ENCODE assay signal across 1 cellular context in the genomic region with DNA sequence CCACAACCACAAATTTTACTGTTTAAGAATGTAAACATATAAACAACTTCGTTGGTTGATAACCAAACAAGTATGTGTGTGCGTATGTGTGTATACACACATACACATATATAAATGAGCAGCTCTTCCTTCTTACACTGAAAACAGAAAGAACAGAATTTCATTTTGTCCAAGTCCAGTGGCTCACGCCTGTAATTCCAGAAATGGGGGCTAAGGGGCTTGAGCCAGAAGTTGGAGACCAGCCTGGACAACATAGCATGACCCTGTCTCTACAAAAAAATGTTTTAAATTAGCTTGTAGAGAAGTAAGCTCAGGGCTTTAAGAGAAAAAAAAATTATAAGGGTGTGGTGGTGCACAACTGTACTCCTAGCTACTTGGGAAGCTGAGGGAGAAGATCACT.
A peak's percentile ranks its signal among the peaks of the same experiment; 100 is the strongest.
TF ChIP-seq lines count a peak whose summit lies in the region.

No MANE protein-coding gene starts in this region.

TF ChIP-seq in HepG2, 621 proteins besides CTCF, POLR2A, EP300 and RAD21:
- TF ChIP-seq ZBTB7B (CRISPR knock-in tag; IDR thresholded peaks at IDR 0.05) = no peak
- peak; percentile 46; the same call in 1 of the 2 replicates for TF ChIP-seq ZNF121 (CRISPR knock-in tag; IDR thresholded peaks at IDR 0.05)
